In the genomic region with DNA sequence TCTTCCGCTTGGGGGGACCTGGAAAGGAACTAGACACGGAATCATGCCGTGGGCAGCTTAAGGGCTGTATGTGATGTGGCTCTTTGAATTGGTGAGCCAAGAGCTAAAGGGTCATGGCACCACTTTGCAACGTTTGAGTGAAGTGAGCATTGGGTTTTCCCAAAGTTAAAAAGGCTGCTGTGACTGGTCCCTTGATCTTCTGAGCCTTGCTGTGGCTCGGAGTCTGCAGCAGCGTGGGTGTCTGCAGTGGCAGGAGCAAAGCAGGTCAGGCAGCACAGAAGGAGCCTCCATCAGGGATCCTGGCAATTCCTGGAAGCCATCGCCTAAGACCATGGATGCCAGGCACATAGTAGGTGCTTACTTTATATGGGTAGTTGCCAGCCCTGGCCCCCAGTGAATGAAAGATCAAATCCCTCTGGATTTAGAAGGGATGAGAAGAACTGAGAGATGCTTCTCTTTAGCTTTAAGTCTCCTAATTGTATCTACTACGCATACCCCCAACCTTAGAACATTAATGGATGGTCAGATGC, we compare ENCODE assay signal across 9 cellular contexts. TPM values are rescaled to one million over a fixed set of nuclear protein-coding genes. Genes with fewer than 3 reads are reported as not detected.
A peak's percentile ranks its signal among the peaks of the same experiment; 100 is the strongest.
DNase-seq lines count a peak whose midpoint lies in the region; ATAC-seq and TF ChIP-seq lines count a peak whose summit lies in the region.
"Had no signal": no experiment of that assay in that cellular context is flagged by ENCODE, and none has a peak within 500 bp of the region (broad histone marks: within the 10 kb centered on the region; RNA-seq: fewer than 3 reads in every experiment).

No MANE protein-coding gene starts in this region.

- peaks cover 1% of the 10 kb centered on the region for H3K36me3 Mint-ChIP-seq in CD8-positive, alpha-beta T cell
- H3K36me3 Mint-ChIP-seq in IgD-negative memory B cell (no peaks in the 10 kb centered on the region), natural killer cell (no peaks in the 10 kb centered on the region)
- peaks cover under 1% of the 10 kb centered on the region for H3K36me3 Mint-ChIP-seq in activated naive CD4-positive, alpha-beta T cell treated with anti-CD3 and anti-CD28 coated beads, Interleukin-2, amount 50 U/mL, for 24 hours

- no peak overlapping the region for H3K27ac ChIP-seq in CD8-positive, alpha-beta T cell (ENCODE audit: low read depth, low read length)
- peak overlapping the region in 1 of 4 donors; percentile 95 for H3K27ac ChIP-seq in esophagus muscularis mucosa (replicated peaks in 1 of 4)

- no peak for TF ChIP-seq CTCF in CD8-positive, alpha-beta T cell (IDR thresholded peaks at IDR 0.05)
- TF ChIP-seq CTCF in natural killer cell (IDR thresholded peaks at IDR 0.05) (no peak), esophagus muscularis mucosa (IDR thresholded peaks at IDR 0.05) (no peak)

- no peaks in the 10 kb centered on the region for H3K9me3 ChIP-seq in CD8-positive, alpha-beta T cell (ENCODE audit: low read length)
- no peaks in the 10 kb centered on the region for H3K9me3 ChIP-seq in esophagus muscularis mucosa

- H3K4me3 ChIP-seq in CD8-positive, alpha-beta T cell (ENCODE audit: low read depth, low read length), result peak overlapping the region; percentile 48
- no peak overlapping the region for H3K4me3 ChIP-seq in esophagus muscularis mucosa

- H3K4me1 Mint-ChIP-seq in CD8-positive, alpha-beta T cell (ENCODE audit: low read depth), result peaks cover 63% of the 10 kb centered on the region
- H3K4me1 Mint-ChIP-seq in IgD-negative memory B cell (peaks cover 14 to 32% (median 21%) of the 10 kb centered on the region in 3 donors), natural killer cell (peaks cover 52 to 59% of the 10 kb centered on the region in 2 donors)
- H3K4me1 Mint-ChIP-seq in activated naive CD4-positive, alpha-beta T cell treated with anti-CD3 and anti-CD28 coated beads, Interleukin-2, amount 50 U/mL, for 24 hours, result peaks cover 50% of the 10 kb centered on the region

- H3K27ac Mint-ChIP-seq in CD8-positive, alpha-beta T cell, result no peak overlapping the region
- peak overlapping the region in 2 of 3 donors; percentile 75 to 88 for H3K27ac Mint-ChIP-seq in IgD-negative memory B cell
- H3K27ac Mint-ChIP-seq in activated naive CD4-positive, alpha-beta T cell treated with anti-CD3 and anti-CD28 coated beads, Interleukin-2, amount 50 U/mL, for 24 hours, result peak overlapping the region; percentile 35
- no peak overlapping the region for H3K27ac Mint-ChIP-seq in natural killer cell

- TF ChIP-seq POLR2A in esophagus muscularis mucosa (IDR thresholded peaks at IDR 0.05; ENCODE audit: low read depth), result no peak

- peaks cover 30% of the 10 kb centered on the region for H3K4me1 ChIP-seq in CD8-positive, alpha-beta T cell (ENCODE audit: insufficient read depth, low read length)
- peaks cover 6 to 24% (median 20%) of the 10 kb centered on the region in 4 donors for H3K4me1 ChIP-seq in esophagus muscularis mucosa

- ATAC-seq in CD8-positive, alpha-beta T cell, result no peak
- ATAC-seq in natural killer cell, result no peak
- no peak for ATAC-seq in GM19397 (IDR thresholded peaks at IDR 0.05; ENCODE audit: unreplicated experiment)
- ATAC-seq in GM21619 (IDR thresholded peaks at IDR 0.05; ENCODE audit: unreplicated experiment), result no peak

- intact Hi-C loops in CD8-positive, alpha-beta T cell (cut with DNase I, micrococcal nuclease), result loop anchor here in 1 of 2 experiments (5.0 kb wide), 1 partner anchor 320 kb away; a partner anchor contains a TSS
- intact Hi-C loops in natural killer cell (cut with micrococcal nuclease) (no loop called here), esophagus muscularis mucosa (cut with DNase I) (no loop called here)

- H3K27me3 ChIP-seq in CD8-positive, alpha-beta T cell (ENCODE audit: insufficient read depth, low read length), result no peaks in the 10 kb centered on the region
- no peaks in the 10 kb centered on the region for H3K27me3 ChIP-seq in esophagus muscularis mucosa

- peak overlapping the region; percentile 86 for H3K4me3 Mint-ChIP-seq in CD8-positive, alpha-beta T cell
- peak overlapping the region; percentile 25 to 91 (median 40) for H3K4me3 Mint-ChIP-seq in IgD-negative memory B cell
- H3K4me3 Mint-ChIP-seq in activated naive CD4-positive, alpha-beta T cell treated with anti-CD3 and anti-CD28 coated beads, Interleukin-2, amount 50 U/mL, for 24 hours, result peak overlapping the region; percentile 89
- H3K4me3 Mint-ChIP-seq in natural killer cell, result peak overlapping the region; percentile 60

- H3K27me3 Mint-ChIP-seq in CD8-positive, alpha-beta T cell (ENCODE audit: low read depth), result no peaks in the 10 kb centered on the region
- H3K27me3 Mint-ChIP-seq in IgD-negative memory B cell, result no peaks in the 10 kb centered on the region
- H3K27me3 Mint-ChIP-seq in activated naive CD4-positive, alpha-beta T cell treated with anti-CD3 and anti-CD28 coated beads, Interleukin-2, amount 50 U/mL, for 24 hours, result no peaks in the 10 kb centered on the region
- H3K27me3 Mint-ChIP-seq in natural killer cell (ENCODE audit: low read depth in 2 of 2), result no peaks in the 10 kb centered on the region
- H3K27me3 Mint-ChIP-seq: dendritic cell treated with granulocyte-macrophage colony-stimulating factor and Interleukin-4, amounts not matched to agents 40 ng/mL and 50 ng/mL, for 4 days had no signal

- TF ChIP-seq EP300 in esophagus muscularis mucosa (IDR thresholded peaks at IDR 0.05), result no peak

- no peaks in the 10 kb centered on the region for H3K9me3 Mint-ChIP-seq in CD8-positive, alpha-beta T cell
- H3K9me3 Mint-ChIP-seq in IgD-negative memory B cell (no peaks in the 10 kb centered on the region), natural killer cell (no peaks in the 10 kb centered on the region)
- no peaks in the 10 kb centered on the region for H3K9me3 Mint-ChIP-seq in activated naive CD4-positive, alpha-beta T cell treated with anti-CD3 and anti-CD28 coated beads, Interleukin-2, amount 50 U/mL, for 24 hours
- H3K9me3 Mint-ChIP-seq: dendritic cell treated with granulocyte-macrophage colony-stimulating factor and Interleukin-4, amounts not matched to agents 40 ng/mL and 50 ng/mL, for 4 days had no signal

- POLR2A ChIA-PET in CD8-positive, alpha-beta T cell (lab: Charles Lee), result interaction anchor here (0.9 kb wide), 1 partner anchor 145 kb away, joined by 4 read pairs; no protein-coding TSS in a partner anchor

- CTCF ChIA-PET in CD8-positive, alpha-beta T cell (lab: Charles Lee), result interaction anchor here (2.1 to 4.0 kb wide), 2 partner anchors 21 to 47 kb away, joined by 10 to 17 read pairs; no protein-coding TSS in a partner anchor

- no peaks in the 10 kb centered on the region for H3K36me3 ChIP-seq in CD8-positive, alpha-beta T cell (ENCODE audit: insufficient read depth, low read length)
- no peaks in the 10 kb centered on the region for H3K36me3 ChIP-seq in esophagus muscularis mucosa

- 88% methylated on average over 8 of the region's 8 CpGs for WGBS in esophagus muscularis mucosa

- DNase-seq in CD8-positive, alpha-beta T cell, result no peak
- DNase-seq in natural killer cell (no peak), esophagus muscularis mucosa (ENCODE audit: extremely low spot score) (no peak), NCI-H526 treated with DMSO at 0.1 percent for 48 hours (lab: John Stamatoyannopoulos, UW) (no peak)

RNA-seq across cellular contexts. Expression of a gene that starts 1.8 kb away (rescaled TPM):
- total RNA-seq in CD8-positive, alpha-beta T cell, result 10 to 100 TPM; 12.9 to 14.1 TPM
- 32.4 TPM for polyA plus RNA-seq in IgD-negative memory B cell
- total RNA-seq in natural killer cell (10 to 100 TPM; 23.1 to 27.8 (median 26.9) TPM), esophagus muscularis mucosa (10 to 100 TPM; 15.0 to 19.7 (median 18.4) TPM)

Comparison
In these comparisons a context has a peak if more than half of its experiments do, and no peak if none do; other contexts are left out.
1. H3K27ac Mint-ChIP-seq: peak in IgD-negative memory B cell (2 of 3) and activated naive CD4-positive, alpha-beta T cell treated with anti-CD3 and anti-CD28 coated beads, Interleukin-2, amount 50 U/mL, for 24 hours (single experiment); none in CD8-positive, alpha-beta T cell (single experiment) and natural killer cell (0 of 2).
2. Peak in every context shown above with its lines, with median percentiles within 50 percentile points of each other: H3K4me3 Mint-ChIP-seq.